Comparison of ENCODE assay signal across 24 cellular contexts in genomic region chr10:25824050-25824449, GRCh38.
DNase-seq lines count a peak whose midpoint lies in the region; ATAC-seq, FAIRE-seq and TF ChIP-seq lines count a peak whose summit lies in the region.
"Had no signal": no experiment of that assay in that cellular context is flagged by ENCODE, and none has a peak within 500 bp of the region (broad histone marks: within the 10 kb centered on the region; RNA-seq: fewer than 3 reads in every experiment).

No MANE protein-coding gene starts in this region.

- H4K91ac ChIP-seq in H9 (ENCODE audit: insufficient read length, low read depth, low read length): no peak overlapping the region

- H3K23me2 ChIP-seq in H9 (ENCODE audit: insufficient read length, low read depth, low read length, poor library complexity, severe bottlenecking): no peaks in the 10 kb centered on the region

- no peak for FAIRE-seq in K562 (lab: Jason Lieb, UNC)
- FAIRE-seq: A204.1, G401.6, GM12891 had no signal

- H3K4me1 Mint-ChIP-seq in H9: peaks cover 25 to 32% of the 10 kb centered on the region in 2 experiments
- peaks cover 10% of the 10 kb centered on the region for H3K4me1 Mint-ChIP-seq in stimulated activated memory B cell treated with anti-CD40 and anti-IgM and Interleukin-4, amounts not matched to agents 10 μg/mL and 1 μg/mL and 100 μg/mL, for 72 hours

- CTCF ChIA-PET in K562 (lab: Yijun Ruan, JAX; ENCODE audit: low intra/inter-chr PET ratio): no interaction called here

- no peaks in the 10 kb centered on the region for H3K36me3 Mint-ChIP-seq in H9 (ENCODE audit: insufficient read depth in 1 of 3, low read depth in 3 of 3)
- H3K36me3 Mint-ChIP-seq in stimulated activated memory B cell treated with anti-CD40 and anti-IgM and Interleukin-4, amounts not matched to agents 10 μg/mL and 1 μg/mL and 100 μg/mL, for 72 hours: no peaks in the 10 kb centered on the region
- H3K36me3 Mint-ChIP-seq: CD4-positive, CD25-positive, alpha-beta regulatory T cell; CD8-positive, alpha-beta memory T cell had no signal

- H3K4me1 ChIP-seq in H9 (ENCODE audit: insufficient read depth, low read length): no peaks in the 10 kb centered on the region
- no peaks in the 10 kb centered on the region for H3K4me1 ChIP-seq in K562 (replicated peaks in 1 of 2; ENCODE audit: control insufficient read depth in 2 of 2, insufficient read depth in 2 of 2, low read length in 2 of 2)
- H3K4me1 ChIP-seq in mesendoderm (ENCODE audit: control insufficient read depth, low read depth, low read length): no peaks in the 10 kb centered on the region
- H3K4me1 ChIP-seq: BE2C, HAP-1 had no signal

- H2BK120ac ChIP-seq in H9 (ENCODE audit: low read depth, low read length, poor library complexity, severe bottlenecking) (no peak overlapping the region), mesendoderm (ENCODE audit: low read depth, low read length) (no peak overlapping the region)

- H3K9me3 ChIP-seq in H9 (ENCODE audit: control insufficient read depth, low read depth, low read length) (no peaks in the 10 kb centered on the region), K562 (replicated peaks; ENCODE audit: control insufficient read depth, insufficient read depth, low read depth, low read length) (no peaks in the 10 kb centered on the region)
- H3K9me3 ChIP-seq: BE2C, HAP-1 had no signal

- no peak overlapping the region for H3K27ac Mint-ChIP-seq in H9
- no peak overlapping the region for H3K27ac Mint-ChIP-seq in stimulated activated memory B cell treated with anti-CD40 and anti-IgM and Interleukin-4, amounts not matched to agents 10 μg/mL and 1 μg/mL and 100 μg/mL, for 72 hours
- H3K27ac Mint-ChIP-seq: CD4-positive, CD25-positive, alpha-beta regulatory T cell; CD8-positive, alpha-beta memory T cell had no signal

- DNase-seq in H9 (no peak), K562 (ENCODE audit: extremely low read depth in 1 of 4, low spot score in 3 of 4) (peak in 1 of 4 experiments; percentile 3), mesendoderm (peak; percentile 63)
- DNase-seq: ACHN; BE2C; C1 segment of cervical spinal cord; CD4-positive, CD25-positive, alpha-beta regulatory T cell; CD8-positive, alpha-beta memory T cell; COR-L47; DMS 273 treated with DMSO at 0.1 percent for 48 hours; DMS53; DND-41; EL; GOT3; IMR-90; KBM-7 had no signal

- no peak overlapping the region for H3K4me3 Mint-ChIP-seq in H9
- H3K4me3 Mint-ChIP-seq in stimulated activated memory B cell treated with anti-CD40 and anti-IgM and Interleukin-4, amounts not matched to agents 10 μg/mL and 1 μg/mL and 100 μg/mL, for 72 hours: no peak overlapping the region
- H3K4me3 Mint-ChIP-seq: CD4-positive, CD25-positive, alpha-beta regulatory T cell; CD8-positive, alpha-beta memory T cell had no signal

- no peak overlapping the region for H2BK12ac ChIP-seq in H9 (ENCODE audit: insufficient read length, low read depth, low read length)

- BruUV-seq in K562 (replicated peaks; lab: Mats Ljungman, UMichigan): no TSS peak

- no peak overlapping the region for H4K5ac ChIP-seq in H9 (ENCODE audit: insufficient read length, low read depth, low read length)
- H4K5ac ChIP-seq in mesendoderm (ENCODE audit: low read length): no peak overlapping the region

- no CpG with 5 or more reads among the region's 4 CpGs for WGBS in H9 (ENCODE audit: extremely low coverage, insufficient read length, low lambda C conversion rate)
- WGBS in K562 (ENCODE audit: insufficient coverage, low coverage, missing lambda C conversion rate): 0% methylated on average over 4 of the region's 4 CpGs
- WGBS in mesendoderm (ENCODE audit: extremely low coverage, insufficient coverage, low lambda C conversion rate): no CpG with 5 or more reads among the region's 4 CpGs

- H3K27ac ChIP-seq in H9 (ENCODE audit: insufficient read length, low read depth, low read length) (no peak overlapping the region), K562 (ENCODE audit: extremely low read depth, low read depth, low read length) (no peak overlapping the region), mesendoderm (ENCODE audit: low read depth, low read length) (no peak overlapping the region)

- H3K27me3 ChIP-seq in H9 (ENCODE audit: insufficient read depth, low read length) (no peaks in the 10 kb centered on the region), K562 (ENCODE audit: control insufficient read depth in 2 of 2, insufficient read depth in 2 of 2, low read length in 2 of 2) (no peaks in the 10 kb centered on the region), mesendoderm (ENCODE audit: insufficient read depth, low read length, poor library complexity) (no peaks in the 10 kb centered on the region)
- H3K27me3 ChIP-seq: BE2C had no signal

- intact Hi-C loops in K562 (cut with micrococcal nuclease): no loop called here

- H3K56ac ChIP-seq in H9 (ENCODE audit: insufficient read length, low read depth, low read length) (no peak overlapping the region), mesendoderm (ENCODE audit: low read length) (no peak overlapping the region)

- H3T11ph ChIP-seq in H9 (ENCODE audit: low read length): no peak overlapping the region

- H2BK20ac ChIP-seq in H9 (ENCODE audit: low read depth, low read length, poor library complexity, severe bottlenecking): no peak overlapping the region

- H3K36me3 ChIP-seq in K562 (ENCODE audit: control insufficient read depth, insufficient read depth, low read length) (no peaks in the 10 kb centered on the region), mesendoderm (ENCODE audit: control insufficient read depth, insufficient read depth, low read length) (no peaks in the 10 kb centered on the region)
- H3K36me3 ChIP-seq: BE2C, HAP-1 had no signal

- no peak overlapping the region for H2AK5ac ChIP-seq in H9 (ENCODE audit: insufficient read length, low read length)
- no peak overlapping the region for H2AK5ac ChIP-seq in mesendoderm (ENCODE audit: low read length)

- no peak for TF ChIP-seq RAD21 in K562 (CRISPR knock-in tag; conservative IDR thresholded peaks at IDR 0.05 in 1 of 2, IDR thresholded peaks at IDR 0.05 in 1 of 2)

- ATAC-seq in K562 (peak; percentile 59), GM19023 (IDR thresholded peaks at IDR 0.05; ENCODE audit: unreplicated experiment) (no peak), GM19328 (IDR thresholded peaks at IDR 0.05; ENCODE audit: unreplicated experiment) (no peak), HG02678 (IDR thresholded peaks at IDR 0.05; ENCODE audit: unreplicated experiment) (no peak)
- ATAC-seq in stimulated activated memory B cell treated with anti-CD40 and anti-IgM and Interleukin-4, amounts not matched to agents 10 μg/mL and 1 μg/mL and 100 μg/mL, for 72 hours: peak; percentile 22

- H3K14ac ChIP-seq in H9 (ENCODE audit: insufficient read depth, low read length): no peak overlapping the region

- no peak overlapping the region for H2AFZ ChIP-seq in H9 (ENCODE audit: low read length)
- no peak overlapping the region for H2AFZ ChIP-seq in K562 (ENCODE audit: low read depth, low read length)

- no peaks in the 10 kb centered on the region for H3K27me3 Mint-ChIP-seq in H9 (ENCODE audit: low read depth)
- H3K27me3 Mint-ChIP-seq in stimulated activated memory B cell treated with anti-CD40 and anti-IgM and Interleukin-4, amounts not matched to agents 10 μg/mL and 1 μg/mL and 100 μg/mL, for 72 hours: no peaks in the 10 kb centered on the region

- H3K9me3 Mint-ChIP-seq in H9: no peaks in the 10 kb centered on the region
- H3K9me3 Mint-ChIP-seq in stimulated activated memory B cell treated with anti-CD40 and anti-IgM and Interleukin-4, amounts not matched to agents 10 μg/mL and 1 μg/mL and 100 μg/mL, for 72 hours: peaks cover 6% of the 10 kb centered on the region

- no peak for TF ChIP-seq POLR2A in K562 (conservative IDR thresholded peaks at IDR 0.05)

- H3K4me3 ChIP-seq in K562 (no peak overlapping the region), mesendoderm (ENCODE audit: low read length) (no peak overlapping the region)
- H3K4me3 ChIP-seq: HAP-1 had no signal

- H3K9ac ChIP-seq in H9 (ENCODE audit: extremely low read depth, insufficient read length, low read length) (no peak overlapping the region), K562 (ENCODE audit: insufficient read depth in 1 of 2, low read depth in 2 of 2, low read length in 2 of 2) (no peak overlapping the region), mesendoderm (ENCODE audit: low read length) (no peak overlapping the region)

- H4K20me1 ChIP-seq in H9 (ENCODE audit: control insufficient read depth, insufficient read depth, insufficient read length): no peaks in the 10 kb centered on the region
- H4K20me1 ChIP-seq in K562 (replicated peaks; ENCODE audit: control insufficient read depth, insufficient read depth, low read length): no peaks in the 10 kb centered on the region

- H3K18ac ChIP-seq in H9 (ENCODE audit: insufficient read length, low read depth, low read length) (no peak overlapping the region), mesendoderm (ENCODE audit: low read length) (no peak overlapping the region)

- H4K8ac ChIP-seq in H9 (replicated peaks; ENCODE audit: insufficient read length, low read depth, low read length) (no peak overlapping the region), mesendoderm (ENCODE audit: low read depth, low read length) (no peak overlapping the region)

- in situ Hi-C loops in K562 (cut with MboI): no loop called here

- H3K4me2 ChIP-seq in H9 (ENCODE audit: insufficient read depth, insufficient read length, low read length) (no peak overlapping the region), K562 (ENCODE audit: insufficient read depth, low read length) (no peak overlapping the region), mesendoderm (ENCODE audit: low read length) (no peak overlapping the region)

- H3K9me1 ChIP-seq in K562 (ENCODE audit: control insufficient read depth, insufficient read depth, low read length): no peaks in the 10 kb centered on the region

- H3K23ac ChIP-seq in H9 (ENCODE audit: insufficient read length, low read depth, low read length) (no peak overlapping the region), mesendoderm (ENCODE audit: low read length) (no peak overlapping the region)

- POLR2A ChIA-PET in K562 (lab: Yijun Ruan, JAX): no interaction called here

- H2BK5ac ChIP-seq in H9 (ENCODE audit: insufficient read length, low read length): no peak overlapping the region
- no peak overlapping the region for H2BK5ac ChIP-seq in mesendoderm (ENCODE audit: low read length)

- H3K4ac ChIP-seq in H9 (ENCODE audit: low read depth, low read length) (no peak overlapping the region), mesendoderm (ENCODE audit: low read depth, low read length) (no peak overlapping the region)

- no peak for TF ChIP-seq EP300 in K562 (IDR thresholded peaks at IDR 0.05; ENCODE audit: low read length)

- H3K79me2 ChIP-seq in H9 (ENCODE audit: insufficient read depth, low read length): no peaks in the 10 kb centered on the region
- H3K79me2 ChIP-seq in K562 (ENCODE audit: control insufficient read depth, insufficient read depth, low read length): no peaks in the 10 kb centered on the region
- no peaks in the 10 kb centered on the region for H3K79me2 ChIP-seq in mesendoderm (ENCODE audit: control insufficient read depth, insufficient read depth, low read length)

- TF ChIP-seq CTCF in H9 (conservative IDR thresholded peaks at IDR 0.05): 0 out of 3 replicates have a peak, but pooled peaks have one; percentile 18
- peak in 1 of 3 experiments; percentile 13; a peak in 2 of 6 replicates for TF ChIP-seq CTCF in K562 (IDR thresholded peaks at IDR 0.05 in 2 of 3, conservative IDR thresholded peaks at IDR 0.05 in 1 of 3; ENCODE audit: insufficient read depth in 2 of 3, low read depth in 1 of 3, low read length in 3 of 3)

- H2BK15ac ChIP-seq in H9 (ENCODE audit: low read depth, low read length): no peak overlapping the region
- no peak overlapping the region for H2BK15ac ChIP-seq in mesendoderm (replicated peaks; ENCODE audit: low read depth)

- H3K79me1 ChIP-seq in H9 (ENCODE audit: insufficient read depth, low read depth, low read length, poor library complexity, severe bottlenecking) (no peaks in the 10 kb centered on the region), mesendoderm (ENCODE audit: low read length) (no peaks in the 10 kb centered on the region)

Comparison
In these comparisons a context has a peak if more than half of its experiments do, and no peak if none do; other contexts are left out.
1. ATAC-seq: peak in K562 (single experiment) and stimulated activated memory B cell treated with anti-CD40 and anti-IgM and Interleukin-4, amounts not matched to agents 10 μg/mL and 1 μg/mL and 100 μg/mL, for 72 hours (single experiment); none in GM19023 (single experiment), GM19328 (single experiment) and HG02678 (single experiment).